18 cellular contexts compared by ENCODE assay signal in the genomic region with DNA sequence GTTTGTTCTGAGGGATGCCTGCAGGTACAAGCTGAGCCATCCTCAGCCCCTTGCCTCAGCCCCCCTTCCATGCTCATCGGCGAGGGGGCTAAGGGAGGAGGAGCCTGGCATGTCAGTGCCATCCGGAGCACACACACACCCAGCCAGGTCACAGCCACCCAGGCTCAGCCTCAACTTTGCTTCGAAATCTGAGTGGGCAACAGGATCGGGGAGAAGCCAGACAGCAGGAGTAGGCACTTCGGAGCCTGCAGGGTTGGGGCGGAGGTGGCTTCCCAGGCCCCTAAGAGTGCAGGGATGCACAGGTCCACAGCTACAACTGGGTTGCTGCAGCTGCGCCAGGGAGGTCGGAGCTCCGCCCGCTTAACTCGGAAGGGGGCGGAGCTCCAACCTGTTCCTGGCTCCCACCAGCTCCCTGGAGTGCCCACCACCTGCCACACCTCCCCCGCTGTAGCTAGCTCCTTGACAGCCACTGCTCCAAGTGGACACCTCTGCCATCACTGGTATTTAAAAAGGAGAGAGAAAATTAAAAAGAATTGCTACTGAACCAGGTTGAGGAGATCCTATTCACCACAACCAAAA.
"Had no signal": no experiment of that assay in that cellular context is flagged by ENCODE, and none has a peak within 500 bp of the region (broad histone marks: within the 10 kb centered on the region; RNA-seq: fewer than 3 reads in every experiment).

No MANE protein-coding gene starts in this region.

- DNase-seq: activated CD4-positive, alpha-beta memory T cell treated with anti-CD3 and anti-CD28 coated beads, Interleukin-2, amount 10 ng/mL, durations not matched to agents 7 days and 5 days; activated CD4-positive, alpha-beta T cell treated with anti-CD3 and anti-CD28 coated beads for 48 hours; activated CD4-positive, CD25-positive, alpha-beta regulatory T cell; activated CD8-positive, alpha-beta memory T cell treated with anti-CD3 and anti-CD28 coated beads, Interleukin-2, amount 10 ng/mL, durations not matched to agents 7 days and 5 days; activated naive CD4-positive, alpha-beta T cell; activated naive CD8-positive, alpha-beta T cell treated with anti-CD3 and anti-CD28 coated beads for 36 hours; amniotic stem cell; effector CD4-positive, alpha-beta T cell; esophagus squamous epithelium; left colon; lower lobe of right lung; natural killer cell; stimulated activated CD4-positive, alpha-beta T cell treated with anti-CD3 and anti-CD28 coated beads, Interleukin-4, amount 100 ng/mL, for 1 hour; stomach; trophoblast cell had no signal

- H3K4me3 ChIP-seq: esophagus squamous epithelium, lower lobe of right lung, smooth muscle cell, stomach had no signal

- H3K27me3 Mint-ChIP-seq: activated CD4-positive, alpha-beta memory T cell treated with anti-CD3 and anti-CD28 coated beads, Interleukin-2, amount 10 ng/mL, durations not matched to agents 7 days and 5 days had no signal

- H3K4me1 Mint-ChIP-seq: activated CD4-positive, alpha-beta memory T cell treated with anti-CD3 and anti-CD28 coated beads, Interleukin-2, amount 10 ng/mL, durations not matched to agents 7 days and 5 days; activated CD8-positive, alpha-beta memory T cell treated with anti-CD3 and anti-CD28 coated beads, Interleukin-2, amount 10 ng/mL, durations not matched to agents 7 days and 5 days; activated naive CD8-positive, alpha-beta T cell treated with anti-CD3 and anti-CD28 coated beads for 36 hours; activated T-helper 17 cell treated with anti-CD3 and anti-CD28 coated beads, Interleukin-2, amount 50 U/mL, for 72 hours; natural killer cell had no signal

- H3K4me3 Mint-ChIP-seq: activated CD4-positive, alpha-beta memory T cell treated with anti-CD3 and anti-CD28 coated beads, Interleukin-2, amount 10 ng/mL, durations not matched to agents 7 days and 5 days; activated CD8-positive, alpha-beta memory T cell treated with anti-CD3 and anti-CD28 coated beads, Interleukin-2, amount 10 ng/mL, durations not matched to agents 7 days and 5 days; activated naive CD8-positive, alpha-beta T cell treated with anti-CD3 and anti-CD28 coated beads for 36 hours; activated T-helper 17 cell treated with anti-CD3 and anti-CD28 coated beads, Interleukin-2, amount 50 U/mL, for 72 hours; natural killer cell had no signal

- H3K4me1 ChIP-seq: lower lobe of right lung had no signal

- H3K27ac Mint-ChIP-seq: activated CD4-positive, alpha-beta memory T cell treated with anti-CD3 and anti-CD28 coated beads, Interleukin-2, amount 10 ng/mL, durations not matched to agents 7 days and 5 days; activated CD8-positive, alpha-beta memory T cell treated with anti-CD3 and anti-CD28 coated beads, Interleukin-2, amount 10 ng/mL, durations not matched to agents 7 days and 5 days; activated naive CD8-positive, alpha-beta T cell treated with anti-CD3 and anti-CD28 coated beads for 36 hours; activated T-helper 17 cell treated with anti-CD3 and anti-CD28 coated beads, Interleukin-2, amount 50 U/mL, for 72 hours; natural killer cell had no signal

- H3K36me3 Mint-ChIP-seq: activated CD8-positive, alpha-beta memory T cell treated with anti-CD3 and anti-CD28 coated beads, Interleukin-2, amount 10 ng/mL, durations not matched to agents 7 days and 5 days; activated naive CD8-positive, alpha-beta T cell treated with anti-CD3 and anti-CD28 coated beads for 36 hours; natural killer cell had no signal

- H3K4me2 ChIP-seq: smooth muscle cell had no signal

- H3K27me3 ChIP-seq: stomach had no signal

- ATAC-seq: activated CD8-positive, alpha-beta memory T cell treated with anti-CD3 and anti-CD28 coated beads, Interleukin-2, amount 10 ng/mL, durations not matched to agents 7 days and 5 days; activated T-helper 17 cell treated with anti-CD3 and anti-CD28 coated beads, Interleukin-2, amount 50 U/mL, for 72 hours; left colon; sciatic nerve had no signal

- H3K27ac ChIP-seq: esophagus squamous epithelium, lower lobe of right lung, stomach had no signal

- H3K9me3 Mint-ChIP-seq: activated CD4-positive, alpha-beta memory T cell treated with anti-CD3 and anti-CD28 coated beads, Interleukin-2, amount 10 ng/mL, durations not matched to agents 7 days and 5 days; activated T-helper 17 cell treated with anti-CD3 and anti-CD28 coated beads, Interleukin-2, amount 50 U/mL, for 72 hours had no signal

- H3K36me3 ChIP-seq: esophagus squamous epithelium, lower lobe of right lung, stomach had no signal

- H3K9me3 ChIP-seq: esophagus squamous epithelium, lower lobe of right lung had no signal
